Comparison of ENCODE assay signal across 14 cellular contexts in genomic region chrX:48908600-48908999, GRCh38. TPM values are rescaled to one million over a fixed set of nuclear protein-coding genes. Genes with fewer than 3 reads are reported as not detected.
DNase-seq lines count a peak whose midpoint lies in the region; ATAC-seq lines count a peak whose summit lies in the region.
"Had no signal": no experiment of that assay in that cellular context is flagged by ENCODE, and none has a peak within 500 bp of the region (broad histone marks: within the 10 kb centered on the region; RNA-seq: fewer than 3 reads in every experiment).

No MANE protein-coding gene starts in this region.

- H3K27ac Mint-ChIP-seq in activated T-cell treated with anti-CD3 and anti-CD28 coated beads, Interleukin-2, amount 50 U/mL, for 72 hours, result peak overlapping the region; percentile 93
- peak overlapping the region in 4 of 6 donors; percentile 5 to 46 (median 30) for H3K27ac Mint-ChIP-seq in immature natural killer cell
- peak overlapping the region; percentile 56 for H3K27ac Mint-ChIP-seq in stimulated activated naive B cell treated with anti-CD40 and anti-IgM and Interleukin-4, amounts not matched to agents 10 μg/mL and 1 μg/mL and 100 μg/mL, for 72 hours

- H3K4me3 Mint-ChIP-seq in activated T-cell treated with anti-CD3 and anti-CD28 coated beads, Interleukin-2, amount 50 U/mL, for 72 hours, result peak overlapping the region in 1 of 2 donors; percentile 36
- no peak overlapping the region for H3K4me3 Mint-ChIP-seq in immature natural killer cell
- no peak overlapping the region for H3K4me3 Mint-ChIP-seq in stimulated activated naive B cell treated with anti-CD40 and anti-IgM and Interleukin-4, amounts not matched to agents 10 μg/mL and 1 μg/mL and 100 μg/mL, for 72 hours

- H3K27me3 Mint-ChIP-seq in activated T-cell treated with anti-CD3 and anti-CD28 coated beads, Interleukin-2, amount 50 U/mL, for 72 hours (ENCODE audit: low read depth), result no peaks in the 10 kb centered on the region
- H3K27me3 Mint-ChIP-seq in immature natural killer cell (ENCODE audit: low read depth in 3 of 3), result peaks cover 13 to 27% (median 17%) of the 10 kb centered on the region in 3 donors
- H3K27me3 Mint-ChIP-seq in stimulated activated naive B cell treated with anti-CD40 and anti-IgM and Interleukin-4, amounts not matched to agents 10 μg/mL and 1 μg/mL and 100 μg/mL, for 72 hours, result peaks cover 0 to 14% of the 10 kb centered on the region in 2 donors

- no peak for ATAC-seq in activated T-cell treated with anti-CD3 and anti-CD28 coated beads, Interleukin-2, amount 50 U/mL, for 72 hours (replicated peaks in 1 of 2)
- ATAC-seq in stimulated activated naive B cell treated with anti-CD40 and anti-IgM and Interleukin-4, amounts not matched to agents 10 μg/mL and 1 μg/mL and 100 μg/mL, for 72 hours (replicated peaks), result no peak
- no peak for ATAC-seq in HG02870 (IDR thresholded peaks at IDR 0.05; ENCODE audit: unreplicated experiment)

- no peak for DNase-seq in activated T-cell treated with anti-CD3 and anti-CD28 coated beads, Interleukin-2, amount 50 U/mL, for 72 hours
- no peak for DNase-seq in activated T-cell treated with anti-CD3 and anti-CD28 coated beads, Interleukin-2, amount 50 U/mL, for 1 hour
- DNase-seq in NCI-H69 (lab: John Stamatoyannopoulos, UW) (peak; percentile 4), immature natural killer cell (no peak), ACHN (no peak)
- no peak for DNase-seq in stimulated activated naive B cell treated with anti-CD40 and anti-IgM and Interleukin-4, amounts not matched to agents 10 μg/mL and 1 μg/mL and 100 μg/mL, for 72 hours
- DNase-seq: C1 segment of cervical spinal cord, DMS 273 treated with DMSO at 0.1 percent for 48 hours, GF-D8, NCI-H1105, NCI-H1694, NCI-H510A treated with DMSO at 0.1 percent for 48 hours, Right ventricle myocardium superior had no signal

- H3K36me3 Mint-ChIP-seq in activated T-cell treated with anti-CD3 and anti-CD28 coated beads, Interleukin-2, amount 50 U/mL, for 72 hours (ENCODE audit: insufficient read depth in 2 of 2), result peaks cover 4 to 10% of the 10 kb centered on the region in 2 donors
- peaks cover 0 to 2% (median 0%) of the 10 kb centered on the region in 3 donors for H3K36me3 Mint-ChIP-seq in immature natural killer cell
- peaks cover 11 to 15% of the 10 kb centered on the region in 2 donors for H3K36me3 Mint-ChIP-seq in stimulated activated naive B cell treated with anti-CD40 and anti-IgM and Interleukin-4, amounts not matched to agents 10 μg/mL and 1 μg/mL and 100 μg/mL, for 72 hours

- H3K9me3 Mint-ChIP-seq in activated T-cell treated with anti-CD3 and anti-CD28 coated beads, Interleukin-2, amount 50 U/mL, for 72 hours, result no peaks in the 10 kb centered on the region
- H3K9me3 Mint-ChIP-seq in immature natural killer cell, result peaks cover 0 to 2% (median 0%) of the 10 kb centered on the region in 6 donors
- H3K9me3 Mint-ChIP-seq in stimulated activated naive B cell treated with anti-CD40 and anti-IgM and Interleukin-4, amounts not matched to agents 10 μg/mL and 1 μg/mL and 100 μg/mL, for 72 hours, result no peaks in the 10 kb centered on the region

- in situ Hi-C loops in ACHN (cut with HindIII; ENCODE audit: low pct_ligation_motif_present, low pct_unique_long_range_greater_than_20kb, low sequenced_read_pairs), result no loop called here

- peaks cover 26% of the 10 kb centered on the region for H3K4me1 Mint-ChIP-seq in activated T-cell treated with anti-CD3 and anti-CD28 coated beads, Interleukin-2, amount 50 U/mL, for 72 hours (ENCODE audit: low read depth)
- peaks cover 20 to 21% of the 10 kb centered on the region in 2 donors for H3K4me1 Mint-ChIP-seq in immature natural killer cell
- peaks cover 18 to 30% of the 10 kb centered on the region in 2 donors for H3K4me1 Mint-ChIP-seq in stimulated activated naive B cell treated with anti-CD40 and anti-IgM and Interleukin-4, amounts not matched to agents 10 μg/mL and 1 μg/mL and 100 μg/mL, for 72 hours

RNA-seq across cellular contexts. Expression of gene SLC35A2, which starts 2.8 kb away (rescaled TPM):
- 10 to 100 TPM; 30.8 to 32.7 TPM for total RNA-seq in activated T-cell treated with anti-CD3 and anti-CD28 coated beads, Interleukin-2, amount 50 U/mL, for 72 hours
- 10 to 100 TPM; 17.0 to 20.6 (median 20.2) TPM for polyA plus RNA-seq in immature natural killer cell

RNA-seq across cellular contexts. Expression of gene PIM2, which starts 10.2 kb away (rescaled TPM):
- total RNA-seq in activated T-cell treated with anti-CD3 and anti-CD28 coated beads, Interleukin-2, amount 50 U/mL, for 72 hours, result 100 to 1,000 TPM; 550 to 563 TPM
- polyA plus RNA-seq in immature natural killer cell, result 100 to 1,000 TPM in 2 of 3 donors, 10 to 100 TPM in 1; 86.0 to 158 (median 146) TPM

RNA-seq across cellular contexts. Expression of gene PQBP1, which starts 10.9 kb away (rescaled TPM):
- total RNA-seq in activated T-cell treated with anti-CD3 and anti-CD28 coated beads, Interleukin-2, amount 50 U/mL, for 72 hours, result 100 to 1,000 TPM; 114 to 125 TPM
- polyA plus RNA-seq in immature natural killer cell, result 100 to 1,000 TPM in 2 of 3 donors, 10 to 100 TPM in 1; 92.6 to 118 (median 108) TPM

RNA-seq across cellular contexts. Expression of gene TIMM17B, which starts 11.0 kb away (rescaled TPM):
- 10 to 100 TPM; 73.6 to 90.1 TPM for total RNA-seq in activated T-cell treated with anti-CD3 and anti-CD28 coated beads, Interleukin-2, amount 50 U/mL, for 72 hours
- polyA plus RNA-seq in immature natural killer cell, result 10 to 100 TPM; 76.0 to 88.2 (median 85.3) TPM

RNA-seq across cellular contexts. Expression of gene OTUD5, which starts 48.8 kb away (rescaled TPM):
- 100 to 1,000 TPM; 123 to 137 TPM for total RNA-seq in activated T-cell treated with anti-CD3 and anti-CD28 coated beads, Interleukin-2, amount 50 U/mL, for 72 hours
- 10 to 100 TPM; 25.2 to 35.5 (median 26.7) TPM for polyA plus RNA-seq in immature natural killer cell

Comparison
In these comparisons a context has a peak if more than half of its experiments do, and no peak if none do; other contexts are left out.
1. H3K27ac Mint-ChIP-seq: peak in every context shown above with its lines; median percentile 93 in activated T-cell treated with anti-CD3 and anti-CD28 coated beads, Interleukin-2, amount 50 U/mL, for 72 hours; 56 in stimulated activated naive B cell treated with anti-CD40 and anti-IgM and Interleukin-4, amounts not matched to agents 10 μg/mL and 1 μg/mL and 100 μg/mL, for 72 hours; 30 in immature natural killer cell.